1 cellular context compared by ENCODE assay signal in the genomic region with DNA sequence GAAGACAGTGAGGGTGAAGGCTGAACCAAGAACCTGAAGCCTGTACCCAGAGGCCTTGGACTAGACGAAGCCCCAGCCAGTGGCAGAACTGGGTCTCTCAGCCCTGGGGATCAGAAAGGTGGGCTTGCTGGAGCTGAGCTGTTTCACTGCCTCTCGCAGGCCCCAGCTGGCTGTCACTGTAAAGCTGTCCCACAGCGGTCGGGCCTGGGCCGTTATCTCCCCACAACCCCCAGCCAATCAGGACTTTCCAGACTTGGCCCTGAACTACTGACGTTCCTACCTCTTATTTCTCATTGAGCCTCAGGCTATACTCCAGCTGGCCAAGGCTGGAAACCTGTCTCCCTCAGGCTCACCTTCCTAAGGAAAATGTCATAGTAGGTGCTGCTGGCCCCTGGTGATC.
TF ChIP-seq lines count a peak whose summit lies in the region.

No MANE protein-coding gene starts in this region.

TF ChIP-seq in WTC11, 78 proteins besides CTCF, POLR2A, EP300 and RAD21 (continued from another document):
- TF ChIP-seq, protein P1, sequence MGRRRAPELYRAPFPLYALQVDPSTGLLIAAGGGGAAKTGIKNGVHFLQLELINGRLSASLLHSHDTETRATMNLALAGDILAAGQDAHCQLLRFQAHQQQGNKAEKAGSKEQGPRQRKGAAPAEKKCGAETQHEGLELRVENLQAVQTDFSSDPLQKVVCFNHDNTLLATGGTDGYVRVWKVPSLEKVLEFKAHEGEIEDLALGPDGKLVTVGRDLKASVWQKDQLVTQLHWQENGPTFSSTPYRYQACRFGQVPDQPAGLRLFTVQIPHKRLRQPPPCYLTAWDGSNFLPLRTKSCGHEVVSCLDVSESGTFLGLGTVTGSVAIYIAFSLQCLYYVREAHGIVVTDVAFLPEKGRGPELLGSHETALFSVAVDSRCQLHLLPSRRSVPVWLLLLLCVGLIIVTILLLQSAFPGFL (CRISPR knock-in tag; IDR thresholded peaks at IDR 0.05; ENCODE audit: borderline replicate concordance) = no peak
- TF ChIP-seq MYBL2 (CRISPR knock-in tag; IDR thresholded peaks at IDR 0.05) (no peak), TEAD4 (CRISPR knock-in tag; IDR thresholded peaks at IDR 0.05) (no peak), SMAD4 (CRISPR knock-in tag; IDR thresholded peaks at IDR 0.05) (no peak), RELA (CRISPR knock-in tag; IDR thresholded peaks at IDR 0.05; ENCODE audit: borderline replicate concordance) (no peak), ZBTB21 (CRISPR knock-in tag; IDR thresholded peaks at IDR 0.05; ENCODE audit: borderline replicate concordance) (no peak), HMGA2 (CRISPR knock-in tag; IDR thresholded peaks at IDR 0.05) (no peak), GTF2I (CRISPR knock-in tag; conservative IDR thresholded peaks at IDR 0.05) (no peak), ZNF671 (CRISPR knock-in tag; IDR thresholded peaks at IDR 0.05) (no peak), ZNF219 (CRISPR knock-in tag; IDR thresholded peaks at IDR 0.05; ENCODE audit: borderline replicate concordance) (no peak), MXD4 (CRISPR knock-in tag; IDR thresholded peaks at IDR 0.05; ENCODE audit: borderline replicate concordance) (no peak), SMAD3 (CRISPR knock-in tag; IDR thresholded peaks at IDR 0.05; ENCODE audit: borderline replicate concordance) (no peak)
- TF ChIP-seq, protein P2, sequence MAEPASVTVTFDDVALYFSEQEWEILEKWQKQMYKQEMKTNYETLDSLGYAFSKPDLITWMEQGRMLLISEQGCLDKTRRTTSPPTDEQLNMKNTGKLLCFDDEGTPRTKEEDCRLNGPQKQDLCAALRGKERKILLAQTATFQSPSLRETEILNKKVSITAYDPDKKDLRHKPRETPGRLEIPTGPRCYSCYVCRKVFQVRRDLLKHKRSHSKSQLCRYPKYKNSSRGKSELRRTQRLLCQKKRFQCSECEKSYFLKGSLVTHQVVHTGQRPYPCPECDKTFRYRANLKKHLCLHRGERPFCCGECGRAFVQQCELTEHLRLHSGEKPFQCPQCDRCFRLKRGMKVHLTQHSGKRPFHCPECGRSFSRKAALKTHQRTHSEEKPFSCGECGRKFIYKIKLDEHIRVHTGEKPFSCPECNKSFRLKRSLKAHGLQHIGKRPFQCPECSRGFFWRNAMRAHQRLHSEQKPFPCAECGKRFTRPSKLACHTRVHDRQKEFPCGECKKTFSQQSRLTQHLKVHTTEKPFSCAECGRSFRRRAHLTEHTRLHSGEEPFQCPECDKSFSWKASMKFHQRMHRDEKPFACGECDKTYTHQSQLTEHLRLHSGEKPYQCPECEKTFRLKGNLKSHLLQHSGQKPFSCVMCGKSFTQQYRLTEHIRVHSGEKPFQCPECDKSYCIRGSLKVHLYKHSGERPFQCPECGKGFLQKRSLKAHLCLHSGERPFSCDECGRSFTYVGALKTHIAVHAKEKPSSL (CRISPR knock-in tag; conservative IDR thresholded peaks at IDR 0.05) = no peak
- TF ChIP-seq, protein P3, sequence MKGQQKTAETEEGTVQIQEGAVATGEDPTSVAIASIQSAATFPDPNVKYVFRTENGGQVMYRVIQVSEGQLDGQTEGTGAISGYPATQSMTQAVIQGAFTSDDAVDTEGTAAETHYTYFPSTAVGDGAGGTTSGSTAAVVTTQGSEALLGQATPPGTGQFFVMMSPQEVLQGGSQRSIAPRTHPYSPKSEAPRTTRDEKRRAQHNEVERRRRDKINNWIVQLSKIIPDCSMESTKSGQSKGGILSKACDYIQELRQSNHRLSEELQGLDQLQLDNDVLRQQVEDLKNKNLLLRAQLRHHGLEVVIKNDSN (CRISPR knock-in tag; IDR thresholded peaks at IDR 0.05) = no peak
